In the genomic region with DNA sequence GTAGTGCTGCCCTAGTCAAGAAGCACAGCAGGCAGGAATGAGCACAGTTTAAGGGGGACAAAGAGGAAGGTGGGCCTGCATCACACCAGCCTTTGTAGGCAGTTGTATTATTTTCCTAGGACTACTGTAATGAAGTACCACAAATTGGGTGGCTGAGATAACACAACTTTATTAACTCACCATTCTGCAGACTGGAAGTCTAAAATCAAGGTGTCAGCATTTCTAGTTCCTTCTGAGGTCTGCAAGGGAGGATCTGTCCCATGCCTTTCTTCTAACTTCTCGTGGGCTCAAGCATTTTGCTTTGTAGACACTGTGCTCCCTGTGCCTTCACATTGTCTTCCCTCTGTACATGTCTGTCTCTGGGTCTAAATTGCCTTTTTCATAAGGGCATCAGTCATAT, we compare ENCODE assay signal across 21 cellular contexts.
DNase-seq lines count a peak whose midpoint lies in the region; ATAC-seq, FAIRE-seq and TF ChIP-seq lines count a peak whose summit lies in the region.
"Had no signal": no experiment of that assay in that cellular context is flagged by ENCODE, and none has a peak within 500 bp of the region (broad histone marks: within the 10 kb centered on the region; RNA-seq: fewer than 3 reads in every experiment).

No MANE protein-coding gene starts in this region.

- H3K23ac ChIP-seq in neuronal stem cell (ENCODE audit: low read depth, low read length, poor library complexity), result no peak overlapping the region

- H3K27me3 Mint-ChIP-seq in activated CD4-positive, alpha-beta memory T cell treated with anti-CD3 and anti-CD28 coated beads for 36 hours, result no peaks in the 10 kb centered on the region
- no peaks in the 10 kb centered on the region for H3K27me3 Mint-ChIP-seq in activated CD4-positive, alpha-beta memory T cell treated with anti-CD3 and anti-CD28 coated beads, Interleukin-2, amount 10 ng/mL, durations not matched to agents 7 days and 5 days

- H2AFZ ChIP-seq in MM.1S (ENCODE audit: low read length), result no peak overlapping the region
- H2AFZ ChIP-seq in neuronal stem cell (ENCODE audit: low read length), result no peak overlapping the region

- H3K27ac ChIP-seq in A549, result 0 out of 6 replicates have a peak overlapping the region, but pooled peaks of 1 of the 2 experiments have one; percentile 43
- H3K27ac ChIP-seq in MM.1S (ENCODE audit: low read length), result no peak overlapping the region
- no peak overlapping the region for H3K27ac ChIP-seq in neuronal stem cell (replicated peaks; ENCODE audit: low read length)
- H3K27ac ChIP-seq: Peyer's patch had no signal

- no peak overlapping the region for H3K9ac ChIP-seq in MM.1S (ENCODE audit: low read length)
- no peak overlapping the region for H3K9ac ChIP-seq in neuronal stem cell (ENCODE audit: low read depth, low read length, poor library complexity)

- TF ChIP-seq CTCF in A549 (IDR thresholded peaks at IDR 0.05), result no peak
- TF ChIP-seq CTCF in MM.1S (IDR thresholded peaks at IDR 0.05; ENCODE audit: low read length), result no peak

- POLR2A ChIA-PET in activated CD4-positive, alpha-beta memory T cell treated with anti-CD3 and anti-CD28 coated beads for 36 hours (lab: Charles Lee), result interaction anchor here (4.6 to 6.0 kb wide), 2 partner anchors 21 to 102 kb away, joined by 33 to 84 read pairs; no protein-coding TSS in a partner anchor
- POLR2A ChIA-PET in activated CD4-positive, alpha-beta memory T cell treated with anti-CD3 and anti-CD28 coated beads, Interleukin-2, amount 10 ng/mL, durations not matched to agents 7 days and 5 days (lab: Charles Lee), result no interaction called here
- POLR2A ChIA-PET in A549 (lab: Yijun Ruan, JAX), result no interaction called here

- 84% methylated on average over 1 of the region's 1 CpG for WGBS in A549 (ENCODE audit: missing lambda C conversion rate)
- no CpG with 5 or more reads among the region's 1 CpG for WGBS in neuronal stem cell (ENCODE audit: extremely low coverage in 2 of 2, insufficient read length in 2 of 2, insufficient replicate concordance in 1 of 2), 2 donors

- no peaks in the 10 kb centered on the region for H3F3A ChIP-seq in MM.1S (ENCODE audit: insufficient read depth, low read length)

- no peak overlapping the region for H3K4me2 ChIP-seq in A549
- H3K4me2 ChIP-seq in MM.1S (ENCODE audit: low read depth, low read length), result no peak overlapping the region
- no peak overlapping the region for H3K4me2 ChIP-seq in neuronal stem cell (ENCODE audit: insufficient read depth, low read length, poor library complexity, severe bottlenecking)

- CTCF ChIA-PET in activated CD4-positive, alpha-beta memory T cell treated with anti-CD3 and anti-CD28 coated beads for 36 hours (lab: Charles Lee), result interaction anchor here (1.2 kb wide), 1 partner anchor 46 kb away, joined by 3 read pairs; no protein-coding TSS in a partner anchor
- CTCF ChIA-PET in activated CD4-positive, alpha-beta memory T cell treated with anti-CD3 and anti-CD28 coated beads, Interleukin-2, amount 10 ng/mL, durations not matched to agents 7 days and 5 days (lab: Charles Lee), result no interaction called here
- CTCF ChIA-PET in A549 (lab: Yijun Ruan, JAX), result no interaction called here

- H3K36me3 ChIP-seq in MM.1S (replicated peaks; ENCODE audit: insufficient read depth, low read length) (no peaks in the 10 kb centered on the region), neuronal stem cell (replicated peaks in 1 of 2; ENCODE audit: control insufficient read depth in 2 of 2, insufficient read depth in 2 of 2, low read length in 2 of 2) (no peaks in the 10 kb centered on the region)
- H3K36me3 ChIP-seq: Peyer's patch had no signal

- no peak overlapping the region for H2BK15ac ChIP-seq in neuronal stem cell (ENCODE audit: low read length)

- H3K4ac ChIP-seq in neuronal stem cell (ENCODE audit: low read length), result no peak overlapping the region

- H4K91ac ChIP-seq in neuronal stem cell (ENCODE audit: low read depth, low read length, poor library complexity), result no peak overlapping the region

- no peak overlapping the region for H3K18ac ChIP-seq in neuronal stem cell (ENCODE audit: low read length)

- H3K9me3 Mint-ChIP-seq in activated CD4-positive, alpha-beta memory T cell treated with anti-CD3 and anti-CD28 coated beads for 36 hours, result no peaks in the 10 kb centered on the region
- H3K9me3 Mint-ChIP-seq in activated CD4-positive, alpha-beta memory T cell treated with anti-CD3 and anti-CD28 coated beads, Interleukin-2, amount 10 ng/mL, durations not matched to agents 7 days and 5 days, result no peaks in the 10 kb centered on the region
- H3K9me3 Mint-ChIP-seq: CD8-positive, alpha-beta memory T cell had no signal

- no peak overlapping the region for H4K8ac ChIP-seq in neuronal stem cell (ENCODE audit: low read depth, low read length)

- no peak overlapping the region for H2BK120ac ChIP-seq in neuronal stem cell (ENCODE audit: low read depth, low read length)

- peak overlapping the region; percentile 100 for H3K27ac Mint-ChIP-seq in activated CD4-positive, alpha-beta memory T cell treated with anti-CD3 and anti-CD28 coated beads for 36 hours
- H3K27ac Mint-ChIP-seq in activated CD4-positive, alpha-beta memory T cell treated with anti-CD3 and anti-CD28 coated beads, Interleukin-2, amount 10 ng/mL, durations not matched to agents 7 days and 5 days, result no peak overlapping the region

- H3K27me3 ChIP-seq in MM.1S (replicated peaks; ENCODE audit: insufficient read depth, low read length) (no peaks in the 10 kb centered on the region), neuronal stem cell (ENCODE audit: control insufficient read depth in 3 of 3, insufficient read depth in 3 of 3, low read depth in 1 of 3, low read length in 3 of 3) (peaks cover 0 to 3% (median 0%) of the 10 kb centered on the region in 3 experiments)
- H3K27me3 ChIP-seq: Peyer's patch had no signal

- TF ChIP-seq EP300 in A549 (IDR thresholded peaks at IDR 0.05), result no peak

- H3K9me2 ChIP-seq in MM.1S (replicated peaks; ENCODE audit: insufficient read depth, low read length), result no peaks in the 10 kb centered on the region

- ATAC-seq in A549 (no peak), GM21423 (IDR thresholded peaks at IDR 0.05; ENCODE audit: unreplicated experiment) (no peak)
- ATAC-seq: Right ventricle myocardium inferior had no signal

- TF ChIP-seq RAD21 in A549 (conservative IDR thresholded peaks at IDR 0.05 in 1 of 2, IDR thresholded peaks at IDR 0.05 in 1 of 2), result no peak

- intact Hi-C loops in activated CD4-positive, alpha-beta memory T cell treated with anti-CD3 and anti-CD28 coated beads for 36 hours (cut with micrococcal nuclease), result no loop called here

- H3K9me3 ChIP-seq in A549 (no peaks in the 10 kb centered on the region), MM.1S (replicated peaks; ENCODE audit: insufficient read depth, low read length) (no peaks in the 10 kb centered on the region), neuronal stem cell (replicated peaks in 1 of 2; ENCODE audit: control insufficient read depth in 2 of 2, insufficient read depth in 1 of 2, low read depth in 1 of 2, low read length in 2 of 2) (peaks cover 0 to 3% of the 10 kb centered on the region in 2 donors)
- H3K9me3 ChIP-seq: Peyer's patch had no signal

- H3K79me2 ChIP-seq in MM.1S (ENCODE audit: low read length), result no peaks in the 10 kb centered on the region

- no peak overlapping the region for H3K4me3 Mint-ChIP-seq in activated CD4-positive, alpha-beta memory T cell treated with anti-CD3 and anti-CD28 coated beads for 36 hours
- no peak overlapping the region for H3K4me3 Mint-ChIP-seq in activated CD4-positive, alpha-beta memory T cell treated with anti-CD3 and anti-CD28 coated beads, Interleukin-2, amount 10 ng/mL, durations not matched to agents 7 days and 5 days

- H2BK5ac ChIP-seq in neuronal stem cell (ENCODE audit: low read length), result no peak overlapping the region

- H3K4me3 ChIP-seq in A549, result no peak overlapping the region
- H3K4me3 ChIP-seq in MM.1S (ENCODE audit: low read length), result no peak overlapping the region
- H3K4me3 ChIP-seq in neuronal stem cell (ENCODE audit: low read length in 2 of 2), result no peak overlapping the region
- H3K4me3 ChIP-seq: Peyer's patch had no signal

- H3K4me1 Mint-ChIP-seq in activated CD4-positive, alpha-beta memory T cell treated with anti-CD3 and anti-CD28 coated beads for 36 hours (ENCODE audit: low read depth), result peaks cover 65% of the 10 kb centered on the region
- peaks cover 35% of the 10 kb centered on the region for H3K4me1 Mint-ChIP-seq in activated CD4-positive, alpha-beta memory T cell treated with anti-CD3 and anti-CD28 coated beads, Interleukin-2, amount 10 ng/mL, durations not matched to agents 7 days and 5 days

- TF ChIP-seq POLR2A in A549 (IDR thresholded peaks at IDR 0.05; ENCODE audit: low read length), result no peak

- H3K14ac ChIP-seq in neuronal stem cell (ENCODE audit: low read length), result no peak overlapping the region

- FAIRE-seq in A549 (lab: Jason Lieb, UNC), result no peak
- FAIRE-seq: D721Med, GM12891, GM19239, H1 had no signal

- peaks cover 23% of the 10 kb centered on the region for H3K4me1 ChIP-seq in A549
- H3K4me1 ChIP-seq in MM.1S (ENCODE audit: low read length), result peaks cover 6% of the 10 kb centered on the region; the same call in 1 of the 2 replicates
- H3K4me1 ChIP-seq in neuronal stem cell (ENCODE audit: control insufficient read depth in 2 of 2, insufficient read depth in 1 of 2, low read depth in 1 of 2, low read length in 2 of 2), result peaks cover 0 to 3% of the 10 kb centered on the region in 2 donors

- H3K36me3 Mint-ChIP-seq in activated CD4-positive, alpha-beta memory T cell treated with anti-CD3 and anti-CD28 coated beads for 36 hours, result peaks cover 2% of the 10 kb centered on the region
- H3K36me3 Mint-ChIP-seq in activated CD4-positive, alpha-beta memory T cell treated with anti-CD3 and anti-CD28 coated beads, Interleukin-2, amount 10 ng/mL, durations not matched to agents 7 days and 5 days (ENCODE audit: low read depth), result no peaks in the 10 kb centered on the region
- H3K36me3 Mint-ChIP-seq: CD8-positive, alpha-beta memory T cell had no signal

- DNase-seq in activated CD4-positive, alpha-beta memory T cell treated with anti-CD3 and anti-CD28 coated beads for 36 hours, result no peak
- DNase-seq in activated CD4-positive, alpha-beta memory T cell treated with anti-CD3 and anti-CD28 coated beads, Interleukin-2, amount 10 ng/mL, durations not matched to agents 7 days and 5 days, result no peak
- no peak for DNase-seq in A549 (ENCODE audit: low read depth in 1 of 2, low spot score in 1 of 2)
- DNase-seq in MM.1S, result peak; percentile 9
- DNase-seq in medulla oblongata (ENCODE audit: extremely low spot score), result peak; percentile 22
- DNase-seq in neuronal stem cell (ENCODE audit: low spot score), result no peak
- DNase-seq in T-helper 2 cell, result no peak
- DNase-seq: CD8-positive, alpha-beta memory T cell; KBM-7; NCI-H1105 treated with DMSO at 0.1 percent for 48 hours; NCI-H1694; NCI-H2081 treated with DMSO at 0.1 percent for 48 hours; NCI-H446 treated with DMSO at 0.1 percent for 48 hours; NCI-H69; Peyer's patch had no signal

- H4K20me1 ChIP-seq in MM.1S (ENCODE audit: insufficient read depth, low read length), result no peaks in the 10 kb centered on the region

- H3K79me1 ChIP-seq in neuronal stem cell (ENCODE audit: low read depth, low read length), result no peaks in the 10 kb centered on the region

- H2AK5ac ChIP-seq in neuronal stem cell (ENCODE audit: low read depth, low read length), result no peak overlapping the region

- H2BK12ac ChIP-seq in neuronal stem cell (ENCODE audit: low read length), result no peak overlapping the region

TF ChIP-seq in A549, 52 proteins besides CTCF, POLR2A, EP300 and RAD21 (continues in another document):
- peak; percentile 69 for TF ChIP-seq MAFK (IDR thresholded peaks at IDR 0.05; ENCODE audit: partially characterized antibody)

Comparison
In these comparisons a context has a peak if more than half of its experiments do, and no peak if none do; other contexts are left out.
1. DNase-seq: peak in MM.1S (single experiment) and medulla oblongata (single experiment); none in activated CD4-positive, alpha-beta memory T cell treated with anti-CD3 and anti-CD28 coated beads for 36 hours (single experiment), activated CD4-positive, alpha-beta memory T cell treated with anti-CD3 and anti-CD28 coated beads, Interleukin-2, amount 10 ng/mL, durations not matched to agents 7 days and 5 days (single experiment), A549 (0 of 2), neuronal stem cell (single experiment) and T-helper 2 cell (0 of 5).